17 cellular contexts compared by ENCODE assay signal in the genomic region with DNA sequence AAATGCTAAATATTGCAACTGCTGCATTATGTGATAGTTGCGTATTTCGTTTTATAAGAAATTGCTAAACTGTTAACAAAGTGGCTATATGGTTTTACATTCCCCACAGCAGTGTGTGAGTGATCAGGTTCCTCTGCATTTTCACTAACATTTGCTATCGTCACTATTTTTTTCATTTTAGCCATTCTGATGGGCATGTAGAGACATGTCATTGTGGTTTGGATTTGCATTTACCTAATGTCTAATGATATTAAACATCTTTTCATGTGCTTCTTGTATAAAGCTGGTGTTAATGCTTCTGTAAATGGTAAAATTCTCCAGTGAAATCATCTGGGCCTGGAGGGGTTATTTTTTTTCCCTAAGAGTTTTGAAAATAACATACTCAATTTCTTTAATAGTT.
"Had no signal": no experiment of that assay in that cellular context is flagged by ENCODE, and none has a peak within 500 bp of the region (broad histone marks: within the 10 kb centered on the region; RNA-seq: fewer than 3 reads in every experiment).

No MANE protein-coding gene starts in this region.

- H3K4me1 Mint-ChIP-seq: nephron had no signal

- ATAC-seq: heart left ventricle had no signal

- H3K27ac Mint-ChIP-seq: activated naive CD8-positive, alpha-beta T cell; nephron had no signal

- H3K4me3 ChIP-seq: esophagus squamous epithelium, heart left ventricle, left ventricle myocardium inferior, psoas muscle, suprapubic skin, upper lobe of left lung had no signal

- H3K27ac ChIP-seq: esophagus squamous epithelium, heart left ventricle, left ventricle myocardium inferior, psoas muscle, suprapubic skin, upper lobe of left lung had no signal

- H3K27me3 Mint-ChIP-seq: activated naive CD8-positive, alpha-beta T cell; brain had no signal

- H3K4me3 Mint-ChIP-seq: activated naive CD8-positive, alpha-beta T cell; brain; nephron had no signal

- DNase-seq: activated effector memory CD4-positive, alpha-beta T cell treated with anti-CD3 and anti-CD28 coated beads, Interleukin-2, amount 50 U/mL, for 16 hours; amygdala; cerebellar nuclear complex; dermis blood vessel endothelial cell; esophagus squamous epithelium; heart left ventricle; kidney; left ventricle myocardium inferior; psoas muscle; stimulated activated CD4-positive, alpha-beta T cell treated with anti-CD3 and anti-CD28 coated beads, Interleukin-12 subunit alpha, Interleukin-12 subunit beta, amount 100 ng/mL, for 4 hours; stimulated activated naive CD4-positive, alpha-beta T cell treated with Interleukin-2 at 50 U/mL for 16 hours; T-helper 2 cell; upper lobe of left lung had no signal
